Comparison of ENCODE assay signal across 10 cellular contexts in the genomic region with DNA sequence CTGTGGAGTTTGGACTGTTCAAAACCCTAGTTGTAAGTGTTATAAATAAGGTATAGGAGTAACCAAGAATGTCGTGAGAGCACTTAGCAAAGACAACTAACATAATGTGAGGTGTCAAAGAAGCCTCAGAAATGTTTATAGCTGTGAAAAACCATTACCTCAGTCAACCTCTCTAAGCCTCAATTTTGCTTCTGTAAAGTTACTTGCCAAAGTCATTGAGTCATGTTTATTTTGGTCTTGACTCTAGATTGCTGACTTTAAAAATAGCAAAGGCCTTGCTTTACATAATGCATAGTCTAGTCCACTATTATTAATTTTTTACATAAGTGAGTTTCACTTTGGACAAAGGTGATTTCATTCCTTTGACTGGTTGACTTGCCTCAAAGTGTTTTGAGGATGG.
DNase-seq lines count a peak whose midpoint lies in the region; ATAC-seq, FAIRE-seq and TF ChIP-seq lines count a peak whose summit lies in the region.
"Had no signal": no experiment of that assay in that cellular context is flagged by ENCODE, and none has a peak within 500 bp of the region (broad histone marks: within the 10 kb centered on the region; RNA-seq: fewer than 3 reads in every experiment).

No MANE protein-coding gene starts in this region.

- intact Hi-C loops in mucosa of descending colon (cut with DNase I, micrococcal nuclease): no loop called here

- no peak for TF ChIP-seq CTCF in mucosa of descending colon (IDR thresholded peaks at IDR 0.05)
- no peak for TF ChIP-seq CTCF in BE2C (IDR thresholded peaks at IDR 0.05; ENCODE audit: low read depth, low read length)

- ATAC-seq in HG02610 (IDR thresholded peaks at IDR 0.05; ENCODE audit: unreplicated experiment) (peak; percentile 86), HG03442 (IDR thresholded peaks at IDR 0.05; ENCODE audit: unreplicated experiment) (peak; percentile 71), mucosa of descending colon (no peak)

- DNase-seq in GM19239 (ENCODE audit: insufficient read length, low spot score) (no peak), myocyte (ENCODE audit: low read depth) (peak; percentile 1), glomerular visceral epithelial cell (ENCODE audit: extremely low spot score) (no peak), mucosa of descending colon (no peak), BE2C (no peak)
- DNase-seq: colonic mucosa, MV-4-11 had no signal

- peak; percentile 90 for FAIRE-seq in GM19239 (lab: Jason Lieb, UNC)
- FAIRE-seq: H1 had no signal

- H3K4me3 ChIP-seq in mucosa of descending colon (no peak overlapping the region), BE2C (ENCODE audit: low read depth, low read length) (no peak overlapping the region)
- H3K4me3 ChIP-seq: colonic mucosa had no signal

- H3K27me3 ChIP-seq in BE2C: no peaks in the 10 kb centered on the region
- H3K27me3 ChIP-seq: colonic mucosa had no signal

- H3K9me3 ChIP-seq in mucosa of descending colon: no peaks in the 10 kb centered on the region
- H3K9me3 ChIP-seq in BE2C: no peaks in the 10 kb centered on the region
- H3K9me3 ChIP-seq: colonic mucosa had no signal

- H3K4me1 ChIP-seq in mucosa of descending colon (ENCODE audit: low read depth) (no peaks in the 10 kb centered on the region), BE2C (no peaks in the 10 kb centered on the region)
- H3K4me1 ChIP-seq: colonic mucosa had no signal

- H3K36me3 ChIP-seq in mucosa of descending colon (ENCODE audit: low read depth) (no peaks in the 10 kb centered on the region), BE2C (no peaks in the 10 kb centered on the region)
- H3K36me3 ChIP-seq: colonic mucosa had no signal
